ENCODE assay signal across 18 cellular contexts in the genomic region with DNA sequence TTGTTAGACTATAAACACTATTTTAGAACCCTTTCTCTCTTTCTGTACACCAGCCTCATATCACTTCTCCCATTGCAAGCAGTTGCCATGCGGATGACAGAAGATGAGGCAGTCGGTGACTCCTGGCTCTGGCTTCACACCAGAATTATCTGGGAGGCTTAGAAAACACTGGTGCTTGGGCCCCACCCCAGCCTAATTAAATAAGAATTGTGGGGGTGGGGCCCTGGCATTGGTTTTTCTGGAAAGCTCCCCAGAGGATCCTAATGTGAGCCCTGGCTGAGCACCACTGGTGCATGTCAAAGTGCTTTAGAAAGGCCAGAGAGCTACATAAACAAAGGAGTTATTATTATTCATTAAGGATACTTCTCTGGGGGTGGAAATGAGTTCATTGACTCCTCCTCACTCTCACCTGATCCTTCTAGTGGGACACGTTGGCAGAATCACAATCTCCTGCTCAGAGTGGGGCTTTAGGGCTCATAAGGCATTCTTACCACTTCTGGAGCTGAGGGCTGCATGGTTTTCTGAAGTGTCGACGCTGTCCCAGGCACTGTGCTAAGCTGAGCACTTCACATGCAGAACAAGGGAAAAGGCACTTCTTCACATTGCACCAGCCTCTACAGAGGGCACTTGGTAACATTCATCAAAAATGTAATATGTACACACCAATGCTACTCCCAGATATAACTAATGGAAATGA.
DNase-seq lines count a peak whose midpoint lies in the region; ATAC-seq and TF ChIP-seq lines count a peak whose summit lies in the region.
"Had no signal": no experiment of that assay in that cellular context is flagged by ENCODE, and none has a peak within 500 bp of the region (broad histone marks: within the 10 kb centered on the region; RNA-seq: fewer than 3 reads in every experiment).

No MANE protein-coding gene starts in this region.

- H3K4me1 ChIP-seq in BLaER1 = peaks cover 22% of the 10 kb centered on the region

- H3K27me3 ChIP-seq in BLaER1 = no peaks in the 10 kb centered on the region
- H3K27me3 ChIP-seq: vagina had no signal

- no peak overlapping the region for H3K27ac ChIP-seq in BLaER1
- H3K27ac ChIP-seq: KMS-11, left ventricle myocardium inferior, vagina had no signal

- TF ChIP-seq EP300 in Ishikawa (IDR thresholded peaks at IDR 0.05; ENCODE audit: borderline replicate concordance) = peak; percentile 48; the same call in 1 of the 2 replicates

- H4K20me1 ChIP-seq in BLaER1 = no peaks in the 10 kb centered on the region; the same call in 1 of the 2 replicates

- DNase-seq in NCI-H2171 (lab: John Stamatoyannopoulos, UW) (peak; percentile 15), islet precursor cell (peak; percentile 47), activated gamma-delta T cell treated with Interleukin-2 at 50 U/mL for 16 hours (no peak)
- DNase-seq: ACHN; activated B cell treated with CpG ODN at 0.5 μM for 24 hours; activated CD4-positive, alpha-beta memory T cell treated with anti-CD3 and anti-CD28 coated beads, Interleukin-2, amount 10 ng/mL, durations not matched to agents 7 days and 5 days; left ventricle myocardium inferior; NCI-H774; OCI-M1; Right ventricle myocardium superior; T-helper 9 cell had no signal

- ATAC-seq in HG03432 (IDR thresholded peaks at IDR 0.05; ENCODE audit: unreplicated experiment) (no peak), GM21619 (IDR thresholded peaks at IDR 0.05; ENCODE audit: unreplicated experiment) (no peak), GM19351 (IDR thresholded peaks at IDR 0.05; ENCODE audit: unreplicated experiment) (no peak)

- H3K4me3 ChIP-seq in BLaER1 = no peak overlapping the region
- H3K4me3 ChIP-seq: left ventricle myocardium inferior, vagina had no signal

- TF ChIP-seq RAD21 in Ishikawa (IDR thresholded peaks at IDR 0.05; ENCODE audit: low read depth) = no peak

- H3K9ac ChIP-seq in BLaER1 = no peak overlapping the region
- H3K9ac ChIP-seq: KMS-11 had no signal

- H3K4me2 ChIP-seq in BLaER1 = peak overlapping the region; percentile 44
- H3K4me2 ChIP-seq: KMS-11 had no signal

- H3K36me3 ChIP-seq in BLaER1 = no peaks in the 10 kb centered on the region
- H3K36me3 ChIP-seq: left ventricle myocardium inferior, vagina had no signal

- H3K9me3 ChIP-seq in BLaER1 = no peaks in the 10 kb centered on the region
- H3K9me3 ChIP-seq: left ventricle myocardium inferior, vagina had no signal

TF ChIP-seq in Ishikawa, 13 proteins besides CTCF, POLR2A, EP300 and RAD21:
- TF ChIP-seq TEAD4 (IDR thresholded peaks at IDR 0.05) = peak; percentile 36
- TF ChIP-seq, protein P1, sequence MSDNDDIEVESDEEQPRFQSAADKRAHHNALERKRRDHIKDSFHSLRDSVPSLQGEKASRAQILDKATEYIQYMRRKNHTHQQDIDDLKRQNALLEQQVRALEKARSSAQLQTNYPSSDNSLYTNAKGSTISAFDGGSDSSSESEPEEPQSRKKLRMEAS (IDR thresholded peaks at IDR 0.05) = peak; percentile 46; the same call in 1 of the 2 replicates
- peak; percentile 87 for TF ChIP-seq NFIC (IDR thresholded peaks at IDR 0.05)
- TF ChIP-seq YY1 (IDR thresholded peaks at IDR 0.05; ENCODE audit: low read depth) = no peak
- TF ChIP-seq ZBTB7A (IDR thresholded peaks at IDR 0.05; ENCODE audit: low read depth) = no peak
- no peak for TF ChIP-seq CREB1 (IDR thresholded peaks at IDR 0.05; ENCODE audit: low read depth)
- no peak for TF ChIP-seq REST (IDR thresholded peaks at IDR 0.05; ENCODE audit: low read depth)
- TF ChIP-seq FOXM1 (IDR thresholded peaks at IDR 0.05; ENCODE audit: borderline replicate concordance, low read depth) = 0 out of 2 replicates have a peak, but pooled peaks have one; percentile 23
- TF ChIP-seq EGR1 (IDR thresholded peaks at IDR 0.05) = no peak
- TF ChIP-seq USF1 (IDR thresholded peaks at IDR 0.05) = no peak
- peak; percentile 78; the same call in 1 of the 2 replicates for TF ChIP-seq TCF12 (IDR thresholded peaks at IDR 0.05; ENCODE audit: low read depth)
- TF ChIP-seq TAF1 (IDR thresholded peaks at IDR 0.05; ENCODE audit: low read depth) = no peak
- no peak for TF ChIP-seq CEBPB (IDR thresholded peaks at IDR 0.05)
TF ChIP-seq in Ishikawa: peak in this region for 5.
